ENCODE assay signal across 12 cellular contexts in genomic region chr16:48538746-48539484, GRCh38.
A peak's percentile ranks its signal among the peaks of the same experiment; 100 is the strongest.
DNase-seq lines count a peak whose midpoint lies in the region; ATAC-seq lines count a peak whose summit lies in the region.
"Had no signal": no experiment of that assay in that cellular context is flagged by ENCODE, and none has a peak within 500 bp of the region (broad histone marks: within the 10 kb centered on the region; RNA-seq: fewer than 3 reads in every experiment).

No MANE protein-coding gene starts in this region.

- H3K27me3 Mint-ChIP-seq in activated T-cell treated with anti-CD3 and anti-CD28 coated beads, Interleukin-2, amount 50 U/mL, for 24 hours, result no peaks in the 10 kb centered on the region
- no peaks in the 10 kb centered on the region for H3K27me3 Mint-ChIP-seq in activated naive CD8-positive, alpha-beta T cell

- H3K4me1 ChIP-seq in subcutaneous abdominal adipose tissue (ENCODE audit: control insufficient read depth in 5 of 5, insufficient read depth in 5 of 5, low read length in 5 of 5), result peaks cover 26 to 75% (median 61%) of the 10 kb centered on the region in 5 donors

- peak overlapping the region in 3 of 5 donors; percentile 28 to 53 (median 35) for H3K9ac ChIP-seq in subcutaneous abdominal adipose tissue (ENCODE audit: low read length in 5 of 5)

- H3K36me3 Mint-ChIP-seq in activated T-cell treated with anti-CD3 and anti-CD28 coated beads, Interleukin-2, amount 50 U/mL, for 24 hours (ENCODE audit: low read depth), result peaks cover 53% of the 10 kb centered on the region
- peaks cover 4% of the 10 kb centered on the region for H3K36me3 Mint-ChIP-seq in activated naive CD8-positive, alpha-beta T cell

- H3K9me3 Mint-ChIP-seq in activated T-cell treated with anti-CD3 and anti-CD28 coated beads, Interleukin-2, amount 50 U/mL, for 24 hours, result no peaks in the 10 kb centered on the region
- H3K9me3 Mint-ChIP-seq in activated naive CD8-positive, alpha-beta T cell (ENCODE audit: low read depth), result no peaks in the 10 kb centered on the region

- no peak overlapping the region for H3K4me3 Mint-ChIP-seq in activated T-cell treated with anti-CD3 and anti-CD28 coated beads, Interleukin-2, amount 50 U/mL, for 24 hours
- H3K4me3 Mint-ChIP-seq in activated naive CD8-positive, alpha-beta T cell, result no peak overlapping the region

- peaks cover 0 to 25% (median 21%) of the 10 kb centered on the region in 5 donors for H3K36me3 ChIP-seq in subcutaneous abdominal adipose tissue (ENCODE audit: control insufficient read depth in 5 of 5, insufficient read depth in 5 of 5, low read length in 5 of 5)

- H3K9me3 ChIP-seq in subcutaneous abdominal adipose tissue (ENCODE audit: control insufficient read depth in 5 of 5, low read length in 5 of 5), result no peaks in the 10 kb centered on the region
- H3K9me3 ChIP-seq: neutrophil had no signal

- no peak for DNase-seq in activated T-cell treated with anti-CD3 and anti-CD28 coated beads, Interleukin-2, amount 50 U/mL, for 24 hours
- no peak for DNase-seq in activated T-cell treated with anti-CD3 and anti-CD28 coated beads, Interleukin-2, amount 50 U/mL, for 1 hour
- DNase-seq in iPS-NIHi11 (ENCODE audit: low spot score) (peak; percentile 55), NCI-H2081 treated with DMSO at 0.1 percent for 48 hours (lab: John Stamatoyannopoulos, UW) (no peak), AG20443 (ENCODE audit: low spot score) (no peak)
- DNase-seq: activated CD4-positive, alpha-beta T cell treated with anti-CD3 and anti-CD28 coated beads, Interleukin-2, amount 50 U/mL, for 1 hour; NCI-H526 treated with DMSO at 0.1 percent for 48 hours; stimulated activated naive CD4-positive, alpha-beta T cell treated with Interleukin-2 at 50 U/mL for 16 hours had no signal

- no peak for ATAC-seq in HG03565 (IDR thresholded peaks at IDR 0.05; ENCODE audit: unreplicated experiment)

- no peaks in the 10 kb centered on the region for H3K27me3 ChIP-seq in subcutaneous abdominal adipose tissue (ENCODE audit: control insufficient read depth in 5 of 5, insufficient read depth in 4 of 5, low read length in 5 of 5)

- peak overlapping the region; percentile 67 for H3K27ac Mint-ChIP-seq in activated T-cell treated with anti-CD3 and anti-CD28 coated beads, Interleukin-2, amount 50 U/mL, for 24 hours
- H3K27ac Mint-ChIP-seq in activated naive CD8-positive, alpha-beta T cell, result peak overlapping the region; percentile 46

- peak overlapping the region; percentile 97 for H3K27ac ChIP-seq in subcutaneous abdominal adipose tissue (ENCODE audit: low read depth, low read length)
- H3K27ac ChIP-seq: neutrophil had no signal

- no peak overlapping the region for H3K4me3 ChIP-seq in subcutaneous abdominal adipose tissue (ENCODE audit: low read depth in 1 of 5, low read length in 5 of 5)

- peaks cover 30% of the 10 kb centered on the region for H3K4me1 Mint-ChIP-seq in activated T-cell treated with anti-CD3 and anti-CD28 coated beads, Interleukin-2, amount 50 U/mL, for 24 hours (ENCODE audit: low read depth)
- H3K4me1 Mint-ChIP-seq in activated naive CD8-positive, alpha-beta T cell (ENCODE audit: low read depth), result peaks cover 30% of the 10 kb centered on the region
